In the genomic region with DNA sequence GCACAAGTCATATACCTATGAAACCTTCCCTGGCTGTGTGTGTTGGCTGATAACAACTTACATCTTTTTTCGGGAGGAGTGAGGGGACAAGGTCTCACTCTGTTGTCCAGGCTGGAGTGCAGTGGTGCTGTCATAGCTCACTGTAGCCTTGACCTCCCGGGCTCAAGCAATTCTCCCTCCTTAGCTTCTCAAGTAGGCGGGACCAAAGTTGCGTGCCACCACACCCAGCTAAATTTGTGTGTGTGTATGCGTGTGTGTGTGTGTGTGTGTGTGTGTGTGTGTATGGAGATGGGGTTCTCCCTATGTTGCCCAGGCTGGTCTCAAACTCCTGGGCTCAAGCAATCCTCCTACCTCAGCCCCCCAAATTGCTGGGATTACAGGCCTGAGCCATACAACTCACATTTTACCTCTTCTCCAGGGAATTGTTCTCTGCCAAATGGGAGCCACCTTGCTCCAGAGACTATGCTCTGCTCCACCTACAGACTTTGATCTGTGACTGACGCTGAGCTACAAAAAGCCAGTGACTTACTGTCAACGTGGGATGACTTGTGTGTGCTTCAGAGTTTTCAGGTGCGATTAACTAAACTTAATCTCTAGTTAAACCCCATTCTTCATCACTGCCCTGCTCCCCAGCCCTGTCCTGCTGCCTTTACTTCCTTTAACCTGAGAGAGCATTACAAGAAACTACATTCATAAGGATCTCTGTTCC, we compare ENCODE assay signal across 23 cellular contexts.
"Had no signal": no experiment of that assay in that cellular context is flagged by ENCODE, and none has a peak within 500 bp of the region (broad histone marks: within the 10 kb centered on the region; RNA-seq: fewer than 3 reads in every experiment).

No MANE protein-coding gene starts in this region.

- H3K27ac ChIP-seq: adrenal gland, KMS-11, SJCRH30, SK-N-MC had no signal

- H3K9ac ChIP-seq: KMS-11 had no signal

- H3K4me2 ChIP-seq: KMS-11 had no signal

- DNase-seq: activated CD4-positive, alpha-beta T cell treated with anti-CD3 and anti-CD28 coated beads for 36 hours; activated CD4-positive, alpha-beta T cell treated with anti-CD3 and anti-CD28 coated beads, Interleukin-2, amount 10 ng/mL, durations not matched to agents 7 days and 5 days; activated CD4-positive, alpha-beta T cell treated with anti-CD3 and anti-CD28 coated beads, Interleukin-2, amount 50 U/mL, for 48 hours; activated CD8-positive, alpha-beta T cell treated with anti-CD3 and anti-CD28 coated beads, Interleukin-2, amount 10 ng/mL, durations not matched to agents 7 days and 5 days; activated gamma-delta T cell; activated naive CD4-positive, alpha-beta T cell treated with Interleukin-2 at 50 U/mL for 16 hours; activated T-cell treated with anti-CD3 and anti-CD28 coated beads, Interleukin-2, amount 50 U/mL, for 24 hours; MM.1S; MV-4-11; NCI-H1092; NCI-H1436 treated with DMSO at 0.1 percent for 48 hours; NCI-H1694 treated with DMSO at 0.1 percent for 48 hours; NCI-H2029; NCI-H345; NCI-H524 treated with DMSO at 0.1 percent for 48 hours; SHP77; SJCRH30 had no signal

- H3K4me3 ChIP-seq: adrenal gland, SJCRH30, SK-N-MC had no signal

- H3K36me3 ChIP-seq: adrenal gland had no signal

- ATAC-seq: activated CD4-positive, alpha-beta T cell treated with anti-CD3 and anti-CD28 coated beads for 36 hours; activated CD4-positive, CD25-positive, alpha-beta regulatory T cell treated with anti-CD3 and anti-CD28 coated beads, Interleukin-2, amount 50 U/mL, for 24 hours; activated CD8-positive, alpha-beta T cell treated with anti-CD3 and anti-CD28 coated beads, Interleukin-2, amount 10 ng/mL, durations not matched to agents 7 days and 5 days; activated naive CD4-positive, alpha-beta T cell treated with anti-CD3 and anti-CD28 coated beads, Interleukin-2, amount 50 U/mL, for 72 hours; Panc1 had no signal

- H3K4me1 ChIP-seq: adrenal gland, SJCRH30 had no signal

- H3K27me3 ChIP-seq: SJCRH30 had no signal

- H3K9me3 ChIP-seq: adrenal gland, SJCRH30 had no signal
